ENCODE assay signal across 16 cellular contexts in the genomic region with DNA sequence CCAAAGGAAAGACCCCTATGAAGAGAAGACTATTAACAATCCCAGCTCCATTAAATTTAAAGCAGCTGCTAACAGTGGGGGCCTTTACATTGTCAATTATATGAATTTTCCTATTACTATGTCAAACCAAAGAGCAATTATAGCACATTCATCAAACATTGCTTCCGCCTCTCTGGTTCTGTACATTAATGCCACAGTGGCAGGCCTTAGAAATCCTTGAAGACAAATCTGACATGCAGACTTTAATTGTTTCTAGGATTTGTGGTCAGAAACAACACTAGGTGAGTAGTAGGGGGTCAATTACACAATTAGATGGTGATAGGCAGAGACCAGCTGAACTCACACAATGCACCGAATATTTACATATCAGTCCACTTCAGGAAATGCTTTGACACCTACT.
DNase-seq lines count a peak whose midpoint lies in the region; ATAC-seq and TF ChIP-seq lines count a peak whose summit lies in the region.
"Had no signal": no experiment of that assay in that cellular context is flagged by ENCODE, and none has a peak within 500 bp of the region (broad histone marks: within the 10 kb centered on the region; RNA-seq: fewer than 3 reads in every experiment).

No MANE protein-coding gene starts in this region.

- no peak overlapping the region for H3K27ac Mint-ChIP-seq in neural progenitor cell
- H3K27ac Mint-ChIP-seq: B cell; CD4-positive, alpha-beta T cell; GM23338 had no signal

- H4K20me1 ChIP-seq in neural progenitor cell (ENCODE audit: low read depth) = no peaks in the 10 kb centered on the region
- no peaks in the 10 kb centered on the region for H4K20me1 ChIP-seq in MM.1S (ENCODE audit: insufficient read depth, low read length)

- TF ChIP-seq CTCF in A673 (conservative IDR thresholded peaks at IDR 0.05; ENCODE audit: low read depth, low read length) = no peak
- TF ChIP-seq CTCF in neural progenitor cell (IDR thresholded peaks at IDR 0.05) = no peak
- no peak for TF ChIP-seq CTCF in MM.1S (IDR thresholded peaks at IDR 0.05; ENCODE audit: low read length)

- DNase-seq in A673 (ENCODE audit: low spot score) (peak; percentile 39), NCI-H2081 (lab: John Stamatoyannopoulos, UW) (peak; percentile 59 to 89), NCI-H748 (lab: John Stamatoyannopoulos, UW; ENCODE audit: unreplicated experiment) (peak; percentile 67), neural progenitor cell (ENCODE audit: low spot score) (peak; percentile 28), MM.1S (no peak), Kasumi-1 (lab: John Stamatoyannopoulos, UW) (no peak)
- DNase-seq: 8988T; ACHN; C1 segment of cervical spinal cord; CD4-positive, alpha-beta T cell; DMS79; H7 had no signal

- no peaks in the 10 kb centered on the region for H3K4me1 ChIP-seq in A673 (ENCODE audit: insufficient read depth, low read length, poor library complexity, severe bottlenecking)
- peaks cover 25% of the 10 kb centered on the region for H3K4me1 ChIP-seq in neural progenitor cell
- H3K4me1 ChIP-seq in MM.1S (ENCODE audit: low read length) = no peaks in the 10 kb centered on the region

- BruUV-seq in A673 (replicated peaks; lab: Mats Ljungman, UMichigan) = no TSS peak

- no peaks in the 10 kb centered on the region for H3K36me3 Mint-ChIP-seq in neural progenitor cell

- intact Hi-C loops in A673 (cut with micrococcal nuclease; ENCODE audit: unreplicated experiment) = no loop called here

- no peaks in the 10 kb centered on the region for H3K9me2 ChIP-seq in MM.1S (replicated peaks; ENCODE audit: insufficient read depth, low read length)

- no peaks in the 10 kb centered on the region for H3K9me3 Mint-ChIP-seq in neural progenitor cell

- H3K4me2 ChIP-seq in neural progenitor cell = peak overlapping the region; percentile 4
- no peak overlapping the region for H3K4me2 ChIP-seq in MM.1S (ENCODE audit: low read depth, low read length)
- H3K4me2 ChIP-seq: GM23338 had no signal

- H3K9me3 ChIP-seq in A673 (ENCODE audit: low read depth, low read length, poor library complexity, severe bottlenecking) (no peaks in the 10 kb centered on the region), neural progenitor cell (ENCODE audit: low read depth) (no peaks in the 10 kb centered on the region), MM.1S (replicated peaks; ENCODE audit: insufficient read depth, low read length) (no peaks in the 10 kb centered on the region)

- no peak for ATAC-seq in GM19328 (IDR thresholded peaks at IDR 0.05; ENCODE audit: unreplicated experiment)
- ATAC-seq: GM12878, GM23338 had no signal

- H3K9ac ChIP-seq in neural progenitor cell (no peak overlapping the region), MM.1S (ENCODE audit: low read length) (no peak overlapping the region)

- no peak overlapping the region for H3K27ac ChIP-seq in A673 (ENCODE audit: low read depth, low read length, poor library complexity, severe bottlenecking)
- no peak overlapping the region for H3K27ac ChIP-seq in neural progenitor cell
- H3K27ac ChIP-seq in MM.1S (ENCODE audit: low read length) = no peak overlapping the region

- peaks cover 2% of the 10 kb centered on the region for H3K27me3 Mint-ChIP-seq in neural progenitor cell (ENCODE audit: insufficient read depth, low read depth)
- H3K27me3 Mint-ChIP-seq: CD4-positive, alpha-beta T cell had no signal

- POLR2A ChIA-PET in A673 (lab: Charles Lee; ENCODE audit: low non-redundant PET) = no interaction called here

- CTCF ChIA-PET in A673 (lab: Charles Lee) = no interaction called here

- H3K4me3 ChIP-seq in A673 (ENCODE audit: low read depth, low read length, poor library complexity, severe bottlenecking) (no peak overlapping the region), neural progenitor cell (no peak overlapping the region), MM.1S (ENCODE audit: low read length) (no peak overlapping the region)
- H3K4me3 ChIP-seq: GM12878, GM23338 had no signal

- H3F3A ChIP-seq in neural progenitor cell (ENCODE audit: low read depth) (peaks cover 17% of the 10 kb centered on the region), MM.1S (ENCODE audit: insufficient read depth, low read length) (no peaks in the 10 kb centered on the region)

- no peaks in the 10 kb centered on the region for H3K79me2 ChIP-seq in neural progenitor cell (ENCODE audit: low read depth)
- no peaks in the 10 kb centered on the region for H3K79me2 ChIP-seq in MM.1S (ENCODE audit: low read length)

- no peak overlapping the region for H3K4me3 Mint-ChIP-seq in neural progenitor cell
- H3K4me3 Mint-ChIP-seq: B cell; CD4-positive, alpha-beta T cell; GM23338 had no signal

- no peak overlapping the region for H2AFZ ChIP-seq in neural progenitor cell (replicated peaks)
- no peak overlapping the region for H2AFZ ChIP-seq in MM.1S (ENCODE audit: low read length)
- H2AFZ ChIP-seq: GM23338 had no signal

- H3K4me1 Mint-ChIP-seq in neural progenitor cell = peaks cover 19% of the 10 kb centered on the region
- H3K4me1 Mint-ChIP-seq: B cell had no signal

- H3K27me3 ChIP-seq in A673 (replicated peaks; ENCODE audit: insufficient read depth, low read depth, low read length, poor library complexity) (peaks cover 18% of the 10 kb centered on the region), neural progenitor cell (no peaks in the 10 kb centered on the region), MM.1S (replicated peaks; ENCODE audit: insufficient read depth, low read length) (no peaks in the 10 kb centered on the region)

- no peaks in the 10 kb centered on the region for H3K36me3 ChIP-seq in A673 (ENCODE audit: insufficient read depth, low read length, poor library complexity, severe bottlenecking)
- no peaks in the 10 kb centered on the region for H3K36me3 ChIP-seq in neural progenitor cell
- H3K36me3 ChIP-seq in MM.1S (replicated peaks; ENCODE audit: insufficient read depth, low read length) = no peaks in the 10 kb centered on the region

Comparison
In these comparisons a context has a peak if more than half of its experiments do, and no peak if none do; other contexts are left out.
1. DNase-seq: peak in A673 (single experiment), NCI-H2081 (2 of 2), NCI-H748 (single experiment) and neural progenitor cell (single experiment); none in MM.1S (single experiment) and Kasumi-1 (0 of 2).